ENCODE assay signal across 16 cellular contexts in the genomic region with DNA sequence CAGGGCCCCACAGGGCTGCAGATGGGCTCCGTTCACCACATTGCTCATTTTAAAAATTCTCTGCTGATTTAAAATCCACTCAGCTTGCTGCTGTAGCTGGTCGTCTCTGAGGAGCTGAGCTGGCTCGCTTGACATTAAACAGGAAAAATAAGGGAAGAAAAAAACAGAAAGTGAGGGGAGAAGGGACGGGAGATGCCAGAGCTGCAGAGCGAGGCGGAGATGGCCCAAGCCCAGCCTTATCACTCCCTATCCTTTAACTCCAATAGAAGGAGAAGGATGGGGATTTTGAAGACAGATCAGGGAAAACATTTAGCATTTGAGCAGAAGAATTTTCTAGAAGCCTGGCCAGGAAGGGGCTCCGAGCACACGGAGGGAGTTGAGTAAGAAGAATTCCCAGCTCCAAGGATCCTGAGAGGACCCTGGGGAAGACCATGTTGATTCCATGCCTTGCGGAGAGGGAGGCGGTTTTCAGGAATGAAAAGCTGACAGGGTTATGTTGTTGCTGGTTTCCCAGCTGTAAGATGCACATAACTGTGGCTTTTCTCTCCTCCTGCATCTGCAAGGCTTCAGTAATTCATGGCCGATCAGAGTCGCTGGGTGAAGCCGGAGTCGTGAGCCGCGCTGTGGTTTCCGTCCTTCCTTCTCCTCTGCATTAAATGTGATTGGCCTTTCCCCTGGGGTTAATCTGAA. TPM values are rescaled to one million over a fixed set of nuclear protein-coding genes. Genes with fewer than 3 reads are reported as not detected.
DNase-seq lines count a peak whose midpoint lies in the region; ATAC-seq and TF ChIP-seq lines count a peak whose summit lies in the region.
"Had no signal": no experiment of that assay in that cellular context is flagged by ENCODE, and none has a peak within 500 bp of the region (broad histone marks: within the 10 kb centered on the region; RNA-seq: fewer than 3 reads in every experiment).

No MANE protein-coding gene starts in this region.

- intact Hi-C loops in IMR-90 (cut with micrococcal nuclease) (no loop called here), left ventricle myocardium superior (cut with micrococcal nuclease) (no loop called here), sciatic nerve (cut with DNase I) (no loop called here)

- no peaks in the 10 kb centered on the region for H3K27me3 ChIP-seq in IMR-90 (ENCODE audit: control insufficient read depth, insufficient read depth, low read length)
- H3K27me3 ChIP-seq: upper lobe of left lung had no signal

- 99% methylated on average over 9 of the region's 17 CpGs; no CpG with 5 or more reads in 1 of the 2 experiments for WGBS in IMR-90 (ENCODE audit: extremely low coverage in 2 of 2, insufficient read length in 1 of 2), 2 experiments

- no peak for TF ChIP-seq RAD21 in IMR-90 (IDR thresholded peaks at IDR 0.05; ENCODE audit: low read length)

- H2BK120ac ChIP-seq in IMR-90 (ENCODE audit: low read depth, low read length), result no peak overlapping the region

- dilution Hi-C loops in IMR-90 (cut with HindIII; ENCODE audit: low sequenced_read_pairs, unreplicated experiment), result no loop called here

- H2BK5ac ChIP-seq in IMR-90 (ENCODE audit: low read depth, low read length, poor library complexity, severe bottlenecking), result no peak overlapping the region

- POLR2A ChIA-PET in IMR-90 (lab: Charles Lee; ENCODE audit: unreplicated experiment), result no interaction called here

- no peak overlapping the region for H2BK15ac ChIP-seq in IMR-90 (ENCODE audit: low read depth, low read length)

- no peak overlapping the region for H4K8ac ChIP-seq in IMR-90 (ENCODE audit: low read depth in 2 of 2, low read length in 2 of 2)

- no peak overlapping the region for H3K14ac ChIP-seq in IMR-90 (replicated peaks; ENCODE audit: low read depth, low read length)

- no peak overlapping the region for H3K27ac ChIP-seq in IMR-90 (ENCODE audit: insufficient read depth, low read length)
- H3K27ac ChIP-seq: dorsolateral prefrontal cortex, left lung, upper lobe of left lung had no signal

- no peak overlapping the region for H3K18ac ChIP-seq in IMR-90 (ENCODE audit: low read depth, low read length)

- H4K20me1 ChIP-seq in IMR-90 (ENCODE audit: insufficient read depth, low read length), result peaks cover 19% of the 10 kb centered on the region

- no peak overlapping the region for H3K9ac ChIP-seq in IMR-90 (ENCODE audit: low read depth, low read length)

- H4K91ac ChIP-seq in IMR-90 (ENCODE audit: insufficient read depth, low read depth, low read length), result no peak overlapping the region; the same call in 1 of the 2 replicates

- H4K5ac ChIP-seq in IMR-90 (ENCODE audit: low read depth, low read length), result no peak overlapping the region

- peaks cover 31 to 60% of the 10 kb centered on the region in 2 experiments for H3K79me1 ChIP-seq in IMR-90 (ENCODE audit: low read depth in 1 of 2, low read length in 2 of 2)

- no peak overlapping the region for H3K4me3 ChIP-seq in IMR-90 (ENCODE audit: insufficient read depth, low read depth, low read length)
- H3K4me3 ChIP-seq: dorsolateral prefrontal cortex, left lung, upper lobe of left lung had no signal

- H3K56ac ChIP-seq in IMR-90 (ENCODE audit: extremely low read depth, insufficient read depth, low read length), result no peak overlapping the region

- no peak overlapping the region for H2AK9ac ChIP-seq in IMR-90 (replicated peaks; ENCODE audit: low read depth, low read length, poor library complexity)

- H2AK5ac ChIP-seq in IMR-90 (ENCODE audit: low read depth, low read length), result peak overlapping the region; percentile 7; the same call in 1 of the 2 replicates

- ATAC-seq in IMR-90 (ENCODE audit: low read depth) (no peak), left ventricle myocardium superior (peak; percentile 55), sciatic nerve (peak; percentile 73), HG02678 (IDR thresholded peaks at IDR 0.05; ENCODE audit: unreplicated experiment) (no peak), HG02588 (IDR thresholded peaks at IDR 0.05; ENCODE audit: unreplicated experiment) (no peak)
- ATAC-seq: left lung had no signal

- no TSS peak for BruUV-seq in IMR-90 (replicated peaks; lab: Mats Ljungman, UMichigan)

- H3K4ac ChIP-seq in IMR-90 (ENCODE audit: low read depth, low read length), result no peak overlapping the region

- H2BK20ac ChIP-seq in IMR-90 (ENCODE audit: low read depth, low read length), result no peak overlapping the region

- DNase-seq in AG08395 (ENCODE audit: low spot score), result peak; percentile 61
- DNase-seq in IMR-90, result no peak
- DNase-seq in left ventricle myocardium superior, result no peak
- DNase-seq in sciatic nerve (ENCODE audit: low spot score), result no peak
- DNase-seq in globus pallidus (ENCODE audit: low spot score), result no peak
- DNase-seq in NOMO-1 treated with DMSO at 0.1 percent for 48 hours (lab: John Stamatoyannopoulos, UW; ENCODE audit: unreplicated experiment), result no peak
- DNase-seq: activated CD4-positive, alpha-beta T cell treated with anti-CD3 and anti-CD28 coated beads for 1 hour; CD8-positive, alpha-beta memory T cell; KG1; left lung; NCI-H1930; stimulated activated CD4-positive, alpha-beta T cell treated with anti-CD3 and anti-CD28 coated beads, Interleukin-2, amount 100 ng/mL, for 48 hours had no signal

- H2AFZ ChIP-seq in IMR-90 (replicated peaks; ENCODE audit: low read length, poor library complexity), result no peak overlapping the region

- in situ Hi-C loops in IMR-90 (cut with MboI; ENCODE audit: low sequenced_read_pairs), result no loop called here

- H3K9me1 ChIP-seq in IMR-90 (ENCODE audit: insufficient read depth, low read length), result peaks cover 17% of the 10 kb centered on the region

- peaks cover 13% of the 10 kb centered on the region for H3K36me3 ChIP-seq in IMR-90 (ENCODE audit: control insufficient read depth, insufficient read depth, low read length)
- H3K36me3 ChIP-seq: left lung, upper lobe of left lung had no signal

- peaks cover 9% of the 10 kb centered on the region for H3K4me1 ChIP-seq in IMR-90 (ENCODE audit: control insufficient read depth, insufficient read depth, low read length)
- H3K4me1 ChIP-seq: left lung, upper lobe of left lung had no signal

- H3K23ac ChIP-seq in IMR-90 (ENCODE audit: low read depth, low read length), result no peak overlapping the region

- no peaks in the 10 kb centered on the region for H3K9me3 ChIP-seq in IMR-90 (ENCODE audit: control insufficient read depth, insufficient read depth, low read length)
- H3K9me3 ChIP-seq: left lung, upper lobe of left lung had no signal

- TF ChIP-seq POLR2A in IMR-90 (IDR thresholded peaks at IDR 0.05; ENCODE audit: low read depth, low read length), result no peak

- no peak for TF ChIP-seq CTCF in IMR-90 (conservative IDR thresholded peaks at IDR 0.05; ENCODE audit: low read depth, low read length)

- no peak overlapping the region for H3K4me2 ChIP-seq in IMR-90 (ENCODE audit: low read depth, low read length)

- CTCF ChIA-PET in IMR-90 (lab: Yijun Ruan, JAX), result no interaction called here

TF ChIP-seq in IMR-90, 13 proteins besides CTCF, POLR2A, EP300 and RAD21:
- TF ChIP-seq RCOR1 (IDR thresholded peaks at IDR 0.05; ENCODE audit: insufficient replicate concordance, low read length) (no peak), MAZ (IDR thresholded peaks at IDR 0.05; ENCODE audit: borderline replicate concordance, low read depth, low read length) (no peak), CHD1 (IDR thresholded peaks at IDR 0.05; ENCODE audit: low read depth, low read length) (no peak), RFX5 (IDR thresholded peaks at IDR 0.05; ENCODE audit: low read depth, low read length) (no peak), CEBPB (IDR thresholded peaks at IDR 0.05; ENCODE audit: low read depth, low read length) (no peak), FOS (IDR thresholded peaks at IDR 0.05; ENCODE audit: low read depth, low read length) (no peak), MXI1 (IDR thresholded peaks at IDR 0.05; ENCODE audit: borderline replicate concordance, low read depth, low read length) (no peak), MAFK (IDR thresholded peaks at IDR 0.05; ENCODE audit: low read depth, low read length) (no peak), BHLHE40 (IDR thresholded peaks at IDR 0.05; ENCODE audit: low read depth, low read length) (no peak), NFE2L2 (IDR thresholded peaks at IDR 0.05; ENCODE audit: low read depth, low read length) (no peak), SMC3 (IDR thresholded peaks at IDR 0.05; ENCODE audit: low read depth, low read length) (no peak)
- TF ChIP-seq, protein P1, sequence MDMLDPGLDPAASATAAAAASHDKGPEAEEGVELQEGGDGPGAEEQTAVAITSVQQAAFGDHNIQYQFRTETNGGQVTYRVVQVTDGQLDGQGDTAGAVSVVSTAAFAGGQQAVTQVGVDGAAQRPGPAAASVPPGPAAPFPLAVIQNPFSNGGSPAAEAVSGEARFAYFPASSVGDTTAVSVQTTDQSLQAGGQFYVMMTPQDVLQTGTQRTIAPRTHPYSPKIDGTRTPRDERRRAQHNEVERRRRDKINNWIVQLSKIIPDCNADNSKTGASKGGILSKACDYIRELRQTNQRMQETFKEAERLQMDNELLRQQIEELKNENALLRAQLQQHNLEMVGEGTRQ (IDR thresholded peaks at IDR 0.05; ENCODE audit: low read depth, low read length), result no peak
- TF ChIP-seq, protein P2, sequence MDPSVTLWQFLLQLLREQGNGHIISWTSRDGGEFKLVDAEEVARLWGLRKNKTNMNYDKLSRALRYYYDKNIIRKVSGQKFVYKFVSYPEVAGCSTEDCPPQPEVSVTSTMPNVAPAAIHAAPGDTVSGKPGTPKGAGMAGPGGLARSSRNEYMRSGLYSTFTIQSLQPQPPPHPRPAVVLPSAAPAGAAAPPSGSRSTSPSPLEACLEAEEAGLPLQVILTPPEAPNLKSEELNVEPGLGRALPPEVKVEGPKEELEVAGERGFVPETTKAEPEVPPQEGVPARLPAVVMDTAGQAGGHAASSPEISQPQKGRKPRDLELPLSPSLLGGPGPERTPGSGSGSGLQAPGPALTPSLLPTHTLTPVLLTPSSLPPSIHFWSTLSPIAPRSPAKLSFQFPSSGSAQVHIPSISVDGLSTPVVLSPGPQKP (IDR thresholded peaks at IDR 0.05; ENCODE audit: borderline replicate concordance, low read depth, low read length), result no peak

RNA-seq across cellular contexts. Expression of gene TWIST2, which starts 35.6 kb away (rescaled TPM):
- total RNA-seq in IMR-90 (2012; rRNA removed), result 9.3 and 14.7 TPM in 2 replicates
- 33.6 and 40.0 TPM in 2 replicates for polyA plus RNA-seq in IMR-90 (2012; rRNA removed)
- 27.9 and 76.1 TPM in 2 replicates for polyA plus RNA-seq in IMR-90 (2012; cell fraction: cytosol; rRNA removed)
- polyA plus RNA-seq in IMR-90 (2012; cell fraction: nucleus; rRNA removed; ENCODE audit: low replicate concordance), result 18.9 and 35.7 TPM in 2 replicates
- 2.6 TPM for total RNA-seq in left ventricle myocardium superior
- 13.6 TPM for total RNA-seq in sciatic nerve
- total RNA-seq: CD8-positive, alpha-beta memory T cell had no signal
- polyA plus RNA-seq: CD8-positive, alpha-beta memory T cell had no signal

Comparison
In these comparisons a context has a peak if more than half of its experiments do, and no peak if none do; other contexts are left out.
1. ATAC-seq: peak in left ventricle myocardium superior (single experiment) and sciatic nerve (single experiment); none in IMR-90 (single experiment), HG02678 (single experiment) and HG02588 (single experiment).